8 cellular contexts compared by ENCODE assay signal in the genomic region with DNA sequence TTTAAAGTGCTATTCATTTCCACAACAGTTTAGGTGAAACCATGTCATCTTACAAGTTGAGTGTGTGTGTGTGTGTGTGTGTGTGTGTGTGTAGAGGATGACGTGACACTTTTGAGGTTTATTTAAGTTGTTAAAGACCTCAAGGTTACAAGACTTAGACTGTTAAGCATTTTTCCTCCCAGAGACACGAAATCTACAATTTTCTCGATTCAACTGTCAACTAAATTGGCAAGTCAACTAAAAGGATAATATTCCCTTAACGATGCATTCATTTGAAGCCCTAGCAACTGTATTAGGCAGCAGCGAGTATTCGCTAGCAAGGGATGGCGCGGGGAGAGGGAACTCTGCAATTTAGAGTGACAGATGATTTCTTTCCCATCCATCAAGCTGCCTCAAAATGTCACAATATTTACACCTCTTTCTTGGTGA. TPM values are rescaled to one million over a fixed set of nuclear protein-coding genes. Genes with fewer than 3 reads are reported as not detected.
DNase-seq lines count a peak whose midpoint lies in the region; ATAC-seq, FAIRE-seq and TF ChIP-seq lines count a peak whose summit lies in the region.
"Had no signal": no experiment of that assay in that cellular context is flagged by ENCODE, and none has a peak within 500 bp of the region (broad histone marks: within the 10 kb centered on the region; RNA-seq: fewer than 3 reads in every experiment).

No MANE protein-coding gene starts in this region.

- dilution Hi-C loops in endothelial cell of umbilical vein (cut with MboI; ENCODE audit: extremely low pct_ligation_motif_present, low sequenced_read_pairs) = no loop called here

- peaks cover 12% of the 10 kb centered on the region for H3K9me3 Mint-ChIP-seq in T-helper 2 cell treated with Interferon-gamma antibody and Interleukin-4, amounts not matched to agents 5 μg/mL and 100 μg/mL, for 36 hours

- peaks cover 46% of the 10 kb centered on the region for H3K27me3 Mint-ChIP-seq in T-helper 2 cell treated with Interferon-gamma antibody and Interleukin-4, amounts not matched to agents 5 μg/mL and 100 μg/mL, for 36 hours (ENCODE audit: low read depth)

- FAIRE-seq in endothelial cell of umbilical vein (lab: Jason Lieb, UNC) = peak; percentile 35

- H3K4me3 Mint-ChIP-seq in T-helper 2 cell treated with Interferon-gamma antibody and Interleukin-4, amounts not matched to agents 5 μg/mL and 100 μg/mL, for 36 hours = no peak overlapping the region

- no peak for ATAC-seq in HG02759 (IDR thresholded peaks at IDR 0.05; ENCODE audit: unreplicated experiment)

- H3K4me1 ChIP-seq in GM23248 (ENCODE audit: insufficient read depth) (peaks cover 22% of the 10 kb centered on the region), endothelial cell of umbilical vein (ENCODE audit: control insufficient read depth, extremely low read depth, insufficient read depth, low read length) (peaks cover 14% of the 10 kb centered on the region), neuron (ENCODE audit: insufficient read depth, low read length) (peaks cover 16% of the 10 kb centered on the region)

- H4K20me1 ChIP-seq in GM23248 (ENCODE audit: insufficient read depth) = no peaks in the 10 kb centered on the region
- no peaks in the 10 kb centered on the region for H4K20me1 ChIP-seq in endothelial cell of umbilical vein (replicated peaks; ENCODE audit: control insufficient read depth, extremely low read depth, insufficient read depth, low read length)

- H3K27me3 ChIP-seq in GM23248 (replicated peaks; ENCODE audit: insufficient read depth) (peaks cover 13% of the 10 kb centered on the region), endothelial cell of umbilical vein (ENCODE audit: control insufficient read depth in 2 of 2, insufficient read depth in 2 of 2, low read length in 2 of 2) (peaks cover 39 to 75% of the 10 kb centered on the region in 2 experiments), neuron (ENCODE audit: insufficient read depth, low read length) (peaks cover 32% of the 10 kb centered on the region)

- TF ChIP-seq CTCF in endothelial cell of umbilical vein (IDR thresholded peaks at IDR 0.05; ENCODE audit: extremely low read depth in 1 of 2, insufficient read depth in 1 of 2, low read depth in 1 of 2, low read length in 2 of 2) = no peak

- no peak for TF ChIP-seq POLR2A in endothelial cell of umbilical vein (IDR thresholded peaks at IDR 0.05; ENCODE audit: low read depth, low read length)

- no peak overlapping the region for H3K27ac Mint-ChIP-seq in T-helper 2 cell treated with Interferon-gamma antibody and Interleukin-4, amounts not matched to agents 5 μg/mL and 100 μg/mL, for 36 hours

- H3K4me3 ChIP-seq in GM23248 (peak overlapping the region; percentile 85), endothelial cell of umbilical vein (replicated peaks in 1 of 3; ENCODE audit: insufficient read depth in 1 of 3, low read depth in 1 of 3, low read length in 3 of 3) (peak overlapping the region in 1 of 3 experiments; percentile 37), neuron (ENCODE audit: low read length) (peak overlapping the region; percentile 75)

- H3K9me3 ChIP-seq in GM23248 (ENCODE audit: low read depth) (no peaks in the 10 kb centered on the region), endothelial cell of umbilical vein (replicated peaks; ENCODE audit: control insufficient read depth, insufficient read depth, low read length) (no peaks in the 10 kb centered on the region), neuron (ENCODE audit: low read length) (no peaks in the 10 kb centered on the region)
- H3K9me3 ChIP-seq: adrenal gland had no signal

- POLR2A ChIA-PET in endothelial cell of umbilical vein (lab: Charles Lee) = interaction anchor here (0.8 kb wide), 1 partner anchor 636 kb away, joined by 3 read pairs; no protein-coding TSS in a partner anchor

- no peaks in the 10 kb centered on the region for H3K36me3 Mint-ChIP-seq in T-helper 2 cell treated with Interferon-gamma antibody and Interleukin-4, amounts not matched to agents 5 μg/mL and 100 μg/mL, for 36 hours (ENCODE audit: low read depth)

- H3K36me3 ChIP-seq in GM23248 (ENCODE audit: low read depth) (no peaks in the 10 kb centered on the region), endothelial cell of umbilical vein (ENCODE audit: control insufficient read depth in 2 of 2, extremely low read depth in 1 of 2, insufficient read depth in 2 of 2, low read length in 2 of 2) (no peaks in the 10 kb centered on the region), neuron (ENCODE audit: insufficient read depth, low read length) (no peaks in the 10 kb centered on the region)
- H3K36me3 ChIP-seq: adrenal gland had no signal

- CTCF ChIA-PET in endothelial cell of umbilical vein (lab: Charles Lee) = interaction anchor here (0.6 to 7.0 kb wide), 22 partner anchors 8 to 1626 kb away, joined by 3 to 109 read pairs (median 4); a partner anchor contains a TSS

- DNase-seq in GM23248 (peak; percentile 49), NCI-H748 treated with DMSO at 0.1 percent for 48 hours (lab: John Stamatoyannopoulos, UW) (peak; percentile 31), endothelial cell of umbilical vein (ENCODE audit: low read depth, low spot score) (peak; percentile 6), hypothalamus (lab: John Stamatoyannopoulos, UW) (no peak)
- DNase-seq in T-helper 2 cell treated with Interferon-gamma antibody and Interleukin-4, amounts not matched to agents 5 μg/mL and 100 μg/mL, for 36 hours (ENCODE audit: low spot score) = no peak

- peaks cover 10% of the 10 kb centered on the region for H3F3A ChIP-seq in GM23248 (ENCODE audit: insufficient read depth)

- intact Hi-C loops in endothelial cell of umbilical vein (cut with micrococcal nuclease) = loop anchor here (2.0 to 5.0 kb wide), 2 partner anchors 17 to 1114 kb away; a partner anchor contains a TSS

- no TSS peak for BruUV-seq in endothelial cell of umbilical vein (replicated peaks; lab: Mats Ljungman, UMichigan)

- no peaks in the 10 kb centered on the region for H3K79me2 ChIP-seq in GM23248 (ENCODE audit: insufficient read depth)
- no peaks in the 10 kb centered on the region for H3K79me2 ChIP-seq in endothelial cell of umbilical vein (ENCODE audit: control insufficient read depth, insufficient read depth, low read length)

- H3K9ac ChIP-seq in GM23248 = peak overlapping the region; percentile 81
- H3K9ac ChIP-seq in endothelial cell of umbilical vein (replicated peaks; ENCODE audit: extremely low read depth, insufficient read depth, low read length) = no peak overlapping the region

- H3K4me2 ChIP-seq in GM23248 (ENCODE audit: unreplicated experiment) = peak overlapping the region; percentile 76
- peak overlapping the region; percentile 72 for H3K4me2 ChIP-seq in endothelial cell of umbilical vein (ENCODE audit: insufficient read depth, low read length)

- in situ Hi-C loops in GM23248 (cut with MboI) = loop anchor here (10.0 to 25.0 kb wide), 3 partner anchors 394 to 1444 kb away; a partner anchor contains a TSS

- 8 to 11% methylated on average over 8 of the region's 8 CpGs for WGBS in GM23248 (ENCODE audit: low coverage in 1 of 2, low lambda C conversion rate in 2 of 2, missing lambda C conversion rate in 2 of 2), 2 experiments

- H2AFZ ChIP-seq in GM23248 = peak overlapping the region; percentile 82
- H2AFZ ChIP-seq in endothelial cell of umbilical vein (ENCODE audit: low read depth, low read length) = no peak overlapping the region
- H2AFZ ChIP-seq in neuron (ENCODE audit: low read depth, low read length) = peak overlapping the region; percentile 42

- H3K9me1 ChIP-seq in endothelial cell of umbilical vein (replicated peaks; ENCODE audit: control insufficient read depth, extremely low read depth, insufficient read depth, low read length) = no peaks in the 10 kb centered on the region

- H3K27ac ChIP-seq in GM23248 (peak overlapping the region; percentile 73), endothelial cell of umbilical vein (ENCODE audit: insufficient read depth, low read depth, low read length) (no peak overlapping the region)
- H3K27ac ChIP-seq: adrenal gland had no signal

- no peaks in the 10 kb centered on the region for H3K9me2 ChIP-seq in GM23248 (ENCODE audit: insufficient read depth)

- peaks cover 2% of the 10 kb centered on the region for H3K4me1 Mint-ChIP-seq in T-helper 2 cell treated with Interferon-gamma antibody and Interleukin-4, amounts not matched to agents 5 μg/mL and 100 μg/mL, for 36 hours (ENCODE audit: low read depth)

TF ChIP-seq in endothelial cell of umbilical vein, 7 proteins besides CTCF, POLR2A, EP300 and RAD21:
- no peak for TF ChIP-seq JUN (IDR thresholded peaks at IDR 0.05; ENCODE audit: borderline replicate concordance, insufficient read depth, insufficient read length, low read depth)
- no peak for TF ChIP-seq MYC (IDR thresholded peaks at IDR 0.05; ENCODE audit: low read depth, low read length)
- no peak for TF ChIP-seq GATA2 (IDR thresholded peaks at IDR 0.05; ENCODE audit: insufficient read depth, insufficient read length, low read depth, low read length)
- TF ChIP-seq, protein P1, sequence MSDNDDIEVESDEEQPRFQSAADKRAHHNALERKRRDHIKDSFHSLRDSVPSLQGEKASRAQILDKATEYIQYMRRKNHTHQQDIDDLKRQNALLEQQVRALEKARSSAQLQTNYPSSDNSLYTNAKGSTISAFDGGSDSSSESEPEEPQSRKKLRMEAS (IDR thresholded peaks at IDR 0.05; ENCODE audit: insufficient read depth, insufficient read length) = no peak
- TF ChIP-seq POLR2AphosphoS5 (IDR thresholded peaks at IDR 0.05; ENCODE audit: insufficient read depth, low read depth, low read length) = no peak
- no peak for TF ChIP-seq EZH2 (IDR thresholded peaks at IDR 0.05; ENCODE audit: borderline replicate concordance, low read depth, low read length, severe bottlenecking)
- TF ChIP-seq FOS (IDR thresholded peaks at IDR 0.05; ENCODE audit: borderline replicate concordance, insufficient read depth, low read length) = no peak

RNA-seq across cellular contexts. Expression of a gene that starts 17.6 kb away (rescaled TPM):
- 63.6 and 64.1 TPM in 2 replicates for total RNA-seq in GM23248 (2014; rRNA removed; shearing (Covaris generic))
- polyA plus RNA-seq in GM23248 (2016; fragmentation: Nextera tagmentation; extraction: Ambion mirVana) = 58.1 and 59.7 TPM in 2 replicates
- 2.6 and 3.1 TPM in 2 replicates for total RNA-seq in endothelial cell of umbilical vein
- polyA plus RNA-seq in endothelial cell of umbilical vein = 3.2 and 3.6 TPM in 2 replicates
- polyA plus RNA-seq in endothelial cell of umbilical vein (2011; cell fraction: cytosol; rRNA removed) = 5.4 and 5.8 TPM in 2 replicates
- polyA plus RNA-seq in endothelial cell of umbilical vein (2011; cell fraction: nucleus; rRNA removed) = 13.2 and 13.8 TPM in 2 replicates
- 10.4 and 13.0 TPM in 2 replicates for polyA plus RNA-seq in endothelial cell of umbilical vein (2012)
- polyA minus RNA-seq in endothelial cell of umbilical vein = 6.2 and 7.7 TPM in 2 replicates
- 1.4 TPM for polyA minus RNA-seq in endothelial cell of umbilical vein (2011; cell fraction: cytosol; rRNA and poly(A)+ RNA removed)
- 17.7 and 20.4 TPM in 2 replicates for polyA minus RNA-seq in endothelial cell of umbilical vein (2011; cell fraction: nucleus; rRNA and poly(A)+ RNA removed)

Comparison
In these comparisons a context has a peak if more than half of its experiments do, and no peak if none do; other contexts are left out.
1. DNase-seq: peak in GM23248 (single experiment), NCI-H748 treated with DMSO at 0.1 percent for 48 hours (single experiment) and endothelial cell of umbilical vein (single experiment); none in T-helper 2 cell treated with Interferon-gamma antibody and Interleukin-4, amounts not matched to agents 5 μg/mL and 100 μg/mL, for 36 hours (single experiment) and hypothalamus (0 of 51).
2. RNA of a gene that starts 17.6 kb away (total RNA-seq): 63.6 to 64.1 TPM in GM23248; 2.6 to 3.1 TPM in endothelial cell of umbilical vein; every median in the first group is over 10 times any median in the second.